Comparison of ENCODE assay signal across 8 cellular contexts in genomic region chr17:68291836-68292688, GRCh38. TPM values are rescaled to one million over a fixed set of nuclear protein-coding genes. Genes with fewer than 3 reads are reported as not detected.
A peak's percentile ranks its signal among the peaks of the same experiment; 100 is the strongest.
DNase-seq lines count a peak whose midpoint lies in the region; ATAC-seq and TF ChIP-seq lines count a peak whose summit lies in the region.

No MANE protein-coding gene starts in this region.

- no peaks in the 10 kb centered on the region for H3K9me3 ChIP-seq in effector memory CD4-positive, alpha-beta T cell (ENCODE audit: control insufficient read depth, low read length)
- no peaks in the 10 kb centered on the region for H3K9me3 ChIP-seq in mesodermal cell (ENCODE audit: control insufficient read depth, low read length)

- H3K36me3 ChIP-seq in effector memory CD4-positive, alpha-beta T cell (ENCODE audit: control insufficient read depth, insufficient read depth, low read length), result no peaks in the 10 kb centered on the region
- no peaks in the 10 kb centered on the region for H3K36me3 ChIP-seq in mesodermal cell (ENCODE audit: control insufficient read depth, insufficient read depth, low read length)

- POLR2A ChIA-PET in activated CD8-positive, alpha-beta T cell treated with anti-CD3 and anti-CD28 coated beads for 36 hours (lab: Charles Lee), result interaction anchor here (0.7 to 4.0 kb wide), 27 partner anchors 11 to 170 kb away, joined by 3 to 31 read pairs (median 5); partner anchors contain the start of genes AMZ2 and WIPI1

- H3K27me3 ChIP-seq in effector memory CD4-positive, alpha-beta T cell (replicated peaks; ENCODE audit: control insufficient read depth, insufficient read depth, low read length, poor library complexity, severe bottlenecking), result no peaks in the 10 kb centered on the region

- WGBS in mesodermal cell (ENCODE audit: insufficient coverage in 2 of 2), 2 experiments, result 0 to 1% methylated on average over 54 to 68 of the region's 76 CpGs

- no peak for TF ChIP-seq CTCF in activated CD8-positive, alpha-beta T cell treated with anti-CD3 and anti-CD28 coated beads for 36 hours (IDR thresholded peaks at IDR 0.05)

- peaks cover 65% of the 10 kb centered on the region for H3K4me1 Mint-ChIP-seq in activated CD8-positive, alpha-beta T cell treated with anti-CD3 and anti-CD28 coated beads for 36 hours (ENCODE audit: low read depth)

- H3K36me3 Mint-ChIP-seq in activated CD8-positive, alpha-beta T cell treated with anti-CD3 and anti-CD28 coated beads for 36 hours (ENCODE audit: low read depth), result peaks cover 4% of the 10 kb centered on the region

- H3K4me3 Mint-ChIP-seq in activated CD8-positive, alpha-beta T cell treated with anti-CD3 and anti-CD28 coated beads for 36 hours, result peak overlapping the region; percentile 94

- CTCF ChIA-PET in activated CD8-positive, alpha-beta T cell treated with anti-CD3 and anti-CD28 coated beads for 36 hours (lab: Charles Lee), result interaction anchor here (0.7 to 3.3 kb wide), 16 partner anchors 8 to 170 kb away, joined by 3 to 23 read pairs (median 4); no protein-coding TSS in a partner anchor

- peak; percentile 62 for ATAC-seq in GM19023 (IDR thresholded peaks at IDR 0.05; ENCODE audit: unreplicated experiment)
- ATAC-seq in HG03159 (IDR thresholded peaks at IDR 0.05; ENCODE audit: unreplicated experiment), result peak; percentile 64
- peak; percentile 69 for ATAC-seq in activated CD8-positive, alpha-beta T cell treated with anti-CD3 and anti-CD28 coated beads for 36 hours

- peak overlapping the region; percentile 96 for H3K27ac ChIP-seq in effector memory CD4-positive, alpha-beta T cell (ENCODE audit: insufficient read depth, low read length, poor library complexity, severe bottlenecking)
- H3K27ac ChIP-seq in mesodermal cell (ENCODE audit: low read depth, low read length, severe bottlenecking), result no peak overlapping the region

- peak overlapping the region; percentile 93 for H3K27ac Mint-ChIP-seq in activated CD8-positive, alpha-beta T cell treated with anti-CD3 and anti-CD28 coated beads for 36 hours

- intact Hi-C loops in activated CD8-positive, alpha-beta T cell treated with anti-CD3 and anti-CD28 coated beads for 36 hours (cut with micrococcal nuclease), result loop anchor here (5.0 to 10.0 kb wide), 2 partner anchors 65 to 143 kb away; no protein-coding TSS in a partner anchor

- DNase-seq in AG20443 (ENCODE audit: low spot score) (peak; percentile 95), NCI-H526 treated with DMSO at 0.1 percent for 48 hours (lab: John Stamatoyannopoulos, UW) (peak; percentile 51)
- peak; percentile 93 for DNase-seq in activated CD8-positive, alpha-beta T cell treated with anti-CD3 and anti-CD28 coated beads for 36 hours
- DNase-seq in effector memory CD4-positive, alpha-beta T cell, result peak; percentile 90 to 93 (median 91)
- DNase-seq in stimulated activated CD8-positive, alpha-beta memory T cell treated with anti-CD3 and anti-CD28 coated beads, Interleukin-15, amount 100 ng/mL, for 4 hours (ENCODE audit: low read depth in 2 of 2), result peak; percentile 85 to 87

- no peaks in the 10 kb centered on the region for H3K9me3 Mint-ChIP-seq in activated CD8-positive, alpha-beta T cell treated with anti-CD3 and anti-CD28 coated beads for 36 hours

- no peaks in the 10 kb centered on the region for H3K27me3 Mint-ChIP-seq in activated CD8-positive, alpha-beta T cell treated with anti-CD3 and anti-CD28 coated beads for 36 hours

- peaks cover 39% of the 10 kb centered on the region for H3K4me1 ChIP-seq in effector memory CD4-positive, alpha-beta T cell (ENCODE audit: control insufficient read depth, insufficient read depth, low read length, poor library complexity, severe bottlenecking)
- peaks cover 3% of the 10 kb centered on the region for H3K4me1 ChIP-seq in mesodermal cell (ENCODE audit: control insufficient read depth, insufficient read depth, low read length, poor library complexity, severe bottlenecking)

- H3K4me3 ChIP-seq in effector memory CD4-positive, alpha-beta T cell (ENCODE audit: insufficient read depth, low read depth, low read length, poor library complexity, severe bottlenecking), result peak overlapping the region; percentile 80
- peak overlapping the region; percentile 55 for H3K4me3 ChIP-seq in mesodermal cell (ENCODE audit: extremely low read depth, insufficient read depth, low read length, poor library complexity, severe bottlenecking)

RNA-seq across cellular contexts. Expression of gene ARSG, which starts 0.8 kb away (rescaled TPM):
- 1 to 10 TPM; 7.2 to 8.4 TPM for total RNA-seq in activated CD8-positive, alpha-beta T cell treated with anti-CD3 and anti-CD28 coated beads for 36 hours
- 3.8 TPM for polyA plus RNA-seq in mesodermal cell (2013, experiment 1 of 2)
- 1.4 TPM for polyA plus RNA-seq in mesodermal cell (2013, experiment 2 of 2)

RNA-seq across cellular contexts. Expression of gene SLC16A6, which starts 1.1 kb away (rescaled TPM):
- 1 to 10 TPM; 2.3 to 2.8 TPM for total RNA-seq in activated CD8-positive, alpha-beta T cell treated with anti-CD3 and anti-CD28 coated beads for 36 hours
- polyA plus RNA-seq in mesodermal cell (2013, experiment 1 of 2), result 0.15 TPM
- 0.20 TPM for polyA plus RNA-seq in mesodermal cell (2013, experiment 2 of 2)

RNA-seq across cellular contexts. Expression of gene AMZ2, which starts 44.2 kb away (rescaled TPM):
- 100 to 1,000 TPM; 132 to 141 TPM for total RNA-seq in activated CD8-positive, alpha-beta T cell treated with anti-CD3 and anti-CD28 coated beads for 36 hours
- polyA plus RNA-seq in mesodermal cell (2013, experiment 1 of 2), result 98.2 TPM
- polyA plus RNA-seq in mesodermal cell (2013, experiment 2 of 2), result 104 TPM
